8 cellular contexts compared by ENCODE assay signal in the genomic region with DNA sequence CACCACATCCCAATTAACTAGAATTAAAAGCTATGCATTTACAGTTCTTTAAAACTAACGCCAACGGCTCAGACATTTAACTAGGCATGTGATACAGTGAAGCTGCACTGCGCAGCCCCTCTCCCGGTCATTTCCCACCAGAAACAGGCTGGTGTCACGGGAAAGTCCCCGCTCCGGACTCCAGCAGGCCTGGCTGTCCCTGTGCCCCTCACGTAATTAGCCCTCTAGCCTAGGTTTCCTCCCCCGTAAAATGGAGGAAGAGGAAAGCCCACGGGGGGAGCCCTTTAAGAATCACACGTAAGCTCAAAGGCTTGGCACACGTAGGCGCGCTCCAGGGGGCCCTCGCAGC. TPM values are rescaled to one million over a fixed set of nuclear protein-coding genes. Genes with fewer than 3 reads are reported as not detected.
DNase-seq lines count a peak whose midpoint lies in the region; ATAC-seq and TF ChIP-seq lines count a peak whose summit lies in the region.
"Had no signal": no experiment of that assay in that cellular context is flagged by ENCODE, and none has a peak within 500 bp of the region (broad histone marks: within the 10 kb centered on the region; RNA-seq: fewer than 3 reads in every experiment).

No MANE protein-coding gene starts in this region.

- H3K4me1 ChIP-seq in HEK293 (ENCODE audit: control insufficient read depth, insufficient read depth, low read length) (no peaks in the 10 kb centered on the region; the same call in 1 of the 2 replicates), right cardiac atrium (ENCODE audit: control insufficient read depth, insufficient read depth, low read length) (no peaks in the 10 kb centered on the region), spleen (peaks cover 11 to 28% (median 23%) of the 10 kb centered on the region in 6 donors)

- no peak for TF ChIP-seq POLR2A in spleen (IDR thresholded peaks at IDR 0.05)

- POLR2A ChIA-PET in HEK293 (lab: Yijun Ruan, JAX) = interaction anchor here (0.9 to 1.1 kb wide), 2 partner anchors 12 to 68 kb away, joined by 3 read pairs; no protein-coding TSS in a partner anchor

- peak overlapping the region; percentile 46 for H3K4me3 ChIP-seq in HEK293 (ENCODE audit: low read depth, low read length)
- H3K4me3 ChIP-seq in WI38 (ENCODE audit: low read depth, low read length) = peak overlapping the region; percentile 66
- peak overlapping the region; percentile 82 for H3K4me3 ChIP-seq in right cardiac atrium (ENCODE audit: low read length)
- H3K4me3 ChIP-seq in spleen = peak overlapping the region; percentile 48 to 79 (median 56)

- CTCF ChIA-PET in HEK293 (lab: Yijun Ruan, JAX) = interaction anchor here (0.6 to 2.6 kb wide), 23 partner anchors 8 to 390 kb away, joined by 3 to 34 read pairs (median 5); partner anchors contain the start of gene FAHD2A

- H3K9me3 ChIP-seq in HEK293 (ENCODE audit: control insufficient read depth, insufficient read depth, low read depth, low read length) (no peaks in the 10 kb centered on the region), right cardiac atrium (ENCODE audit: control insufficient read depth, low read length) (no peaks in the 10 kb centered on the region), spleen (no peaks in the 10 kb centered on the region)

- ATAC-seq in right cardiac atrium = no peak

- TF ChIP-seq CTCF in HEK293 (tag by site-specific recombination; IDR thresholded peaks at IDR 0.05) (no peak), WI38 (IDR thresholded peaks at IDR 0.05; ENCODE audit: low read depth, low read length) (no peak), spleen (IDR thresholded peaks at IDR 0.05 in 8 of 11, conservative IDR thresholded peaks at IDR 0.05 in 3 of 11) (no peak)

- no peaks in the 10 kb centered on the region for H3K36me3 ChIP-seq in HEK293 (ENCODE audit: control insufficient read depth in 2 of 2, insufficient read depth in 1 of 2, low read length in 2 of 2)
- no peaks in the 10 kb centered on the region for H3K36me3 ChIP-seq in spleen

- intact Hi-C loops in right cardiac atrium (cut with DNase I) (no loop called here), spleen (cut with DNase I; ENCODE audit: low total_unique reads) (no loop called here)

- WGBS in right cardiac atrium = 21% methylated on average over 15 of the region's 15 CpGs
- 15 to 29% (median 17%) methylated on average over 6 to 15 of the region's 15 CpGs for WGBS in spleen, 5 donors

- DNase-seq in right cardiac atrium (no peak), spleen (no peak), NCI-H1930 (lab: John Stamatoyannopoulos, UW) (no peak), middle frontal gyrus (ENCODE audit: extremely low spot score, low spot score) (no peak), cortex of kidney (lab: John Stamatoyannopoulos, UW) (no peak)
- DNase-seq: SHP77 treated with DMSO at 0.1 percent for 48 hours had no signal

- H3K27ac ChIP-seq in HEK293 (ENCODE audit: extremely low read depth, low read depth, low read length) = no peak overlapping the region; the same call in 1 of the 2 replicates
- no peak overlapping the region for H3K27ac ChIP-seq in right cardiac atrium (ENCODE audit: low read length)
- peak overlapping the region in 6 of 8 donors; percentile 71 to 88 (median 84) for H3K27ac ChIP-seq in spleen

- H3K27me3 ChIP-seq in right cardiac atrium (ENCODE audit: control insufficient read depth, insufficient read depth) = no peaks in the 10 kb centered on the region
- peaks cover 0 to 86% (median 24%) of the 10 kb centered on the region in 7 donors for H3K27me3 ChIP-seq in spleen (replicated peaks in 1 of 7)

TF ChIP-seq in HEK293, 187 proteins besides CTCF, POLR2A, EP300 and RAD21:
- TF ChIP-seq PRDM10 (tag by site-specific recombination; IDR thresholded peaks at IDR 0.05) (no peak), ZFHX2 (tag by site-specific recombination; conservative IDR thresholded peaks at IDR 0.05) (peak; percentile 42; the same call in 1 of the 2 replicates), ZNF433 (tag by site-specific recombination; IDR thresholded peaks at IDR 0.05; ENCODE audit: low read depth) (no peak), ZNF416 (tag by site-specific recombination; IDR thresholded peaks at IDR 0.05) (no peak), ZNF654 (tag by site-specific recombination; IDR thresholded peaks at IDR 0.05; ENCODE audit: low read depth) (no peak), ZNF555 (tag by site-specific recombination; conservative IDR thresholded peaks at IDR 0.05) (no peak), ZNF146 (tag by site-specific recombination; IDR thresholded peaks at IDR 0.05) (no peak)

RNA-seq across cellular contexts. Expression of gene KCNIP3, which starts 47.9 kb away (rescaled TPM):
- total RNA-seq in right cardiac atrium (1 to 10 TPM; 1.9 to 5.9 (median 2.9) TPM), spleen (1 to 10 TPM; 2.6 to 5.2 (median 4.2) TPM)
- polyA plus RNA-seq in right cardiac atrium (3.9 TPM), spleen (1 to 10 TPM in 1 of 3 donors, under 1 TPM in 2; 0.59 to 1.8 (median 0.85) TPM)

RNA-seq across cellular contexts. Expression of gene FAHD2A, which starts 57.5 kb away (rescaled TPM):
- total RNA-seq in right cardiac atrium (10 to 100 TPM; 26.1 to 32.7 (median 30.0) TPM), spleen (10 to 100 TPM; 16.3 to 23.7 (median 18.7) TPM)
- polyA plus RNA-seq in right cardiac atrium (32.2 TPM), spleen (10 to 100 TPM; 10.9 to 17.5 (median 14.0) TPM)

Comparison
In these comparisons a context has a peak if more than half of its experiments do, and no peak if none do; other contexts are left out.
1. H3K27ac ChIP-seq: peak in spleen (6 of 8); none in HEK293 (single experiment) and right cardiac atrium (single experiment).
2. Peak in every context shown above with its lines, with median percentiles within 50 percentile points of each other: H3K4me3 ChIP-seq.